ENCODE assay signal across 9 cellular contexts in genomic region chr12:56271031-56271430, GRCh38. TPM values are rescaled to one million over a fixed set of nuclear protein-coding genes. Genes with fewer than 3 reads are reported as not detected.
DNase-seq lines count a peak whose midpoint lies in the region; ATAC-seq and TF ChIP-seq lines count a peak whose summit lies in the region.
"Had no signal": no experiment of that assay in that cellular context is flagged by ENCODE, and none has a peak within 500 bp of the region (broad histone marks: within the 10 kb centered on the region; RNA-seq: fewer than 3 reads in every experiment).

No MANE protein-coding gene starts in this region.

- TF ChIP-seq CTCF in fibroblast of villous mesenchyme (IDR thresholded peaks at IDR 0.05; ENCODE audit: insufficient read depth, low read depth, low read length): peak; percentile 60

- peaks cover 16% of the 10 kb centered on the region for H3K4me1 Mint-ChIP-seq in activated T-cell treated with anti-CD3 and anti-CD28 coated beads, Interleukin-2, amount 50 U/mL, for 72 hours (ENCODE audit: low read depth)

- no peaks in the 10 kb centered on the region for H3K27me3 Mint-ChIP-seq in activated T-cell treated with anti-CD3 and anti-CD28 coated beads, Interleukin-2, amount 50 U/mL, for 72 hours (ENCODE audit: low read depth)

- H3K4me3 ChIP-seq in fibroblast of villous mesenchyme (ENCODE audit: low read depth, low read length): no peak overlapping the region
- H3K4me3 ChIP-seq: SJSA1 had no signal

- ATAC-seq in activated T-cell treated with anti-CD3 and anti-CD28 coated beads, Interleukin-2, amount 50 U/mL, for 72 hours (replicated peaks in 1 of 2): no peak

- H3K9me3 Mint-ChIP-seq in activated T-cell treated with anti-CD3 and anti-CD28 coated beads, Interleukin-2, amount 50 U/mL, for 72 hours: no peaks in the 10 kb centered on the region

- H3K4me3 Mint-ChIP-seq in activated T-cell treated with anti-CD3 and anti-CD28 coated beads, Interleukin-2, amount 50 U/mL, for 72 hours: no peak overlapping the region

- DNase-seq in activated T-cell treated with anti-CD3 and anti-CD28 coated beads, Interleukin-2, amount 50 U/mL, for 72 hours: no peak
- DNase-seq in activated T-cell treated with anti-CD3 and anti-CD28 coated beads for 4 hours (no peak), OCI-M1 (lab: John Stamatoyannopoulos, UW) (peak; percentile 51), fibroblast of villous mesenchyme (ENCODE audit: low read depth) (peak; percentile 17), superior temporal gyrus (ENCODE audit: extremely low spot score) (peak; percentile 28), NCI-H146 (lab: John Stamatoyannopoulos, UW) (no peak), GOT3 (lab: John Stamatoyannopoulos, UW) (no peak), putamen (ENCODE audit: low spot score) (no peak)

- peaks cover 6 to 20% of the 10 kb centered on the region in 2 donors for H3K36me3 Mint-ChIP-seq in activated T-cell treated with anti-CD3 and anti-CD28 coated beads, Interleukin-2, amount 50 U/mL, for 72 hours (ENCODE audit: insufficient read depth in 2 of 2)

- H3K27ac Mint-ChIP-seq in activated T-cell treated with anti-CD3 and anti-CD28 coated beads, Interleukin-2, amount 50 U/mL, for 72 hours: peak overlapping the region; percentile 71

RNA-seq across cellular contexts. Expression of gene COQ10A, which starts 4.3 kb away (rescaled TPM):
- total RNA-seq in activated T-cell treated with anti-CD3 and anti-CD28 coated beads, Interleukin-2, amount 50 U/mL, for 72 hours: 1 to 10 TPM; 5.9 to 7.3 TPM
- total RNA-seq in fibroblast of villous mesenchyme: 9.0 and 12.5 TPM in 2 replicates

RNA-seq across cellular contexts. Expression of gene ANKRD52, which starts 12.8 kb away (rescaled TPM):
- 10 to 100 TPM; 46.7 to 50.7 TPM for total RNA-seq in activated T-cell treated with anti-CD3 and anti-CD28 coated beads, Interleukin-2, amount 50 U/mL, for 72 hours
- 22.2 and 25.9 TPM in 2 replicates for total RNA-seq in fibroblast of villous mesenchyme

RNA-seq across cellular contexts. Expression of gene CS, which starts 29.1 kb away (rescaled TPM):
- 100 to 1,000 TPM; 261 to 319 TPM for total RNA-seq in activated T-cell treated with anti-CD3 and anti-CD28 coated beads, Interleukin-2, amount 50 U/mL, for 72 hours
- 150 and 153 TPM in 2 replicates for total RNA-seq in fibroblast of villous mesenchyme

RNA-seq across cellular contexts. Expression of gene SLC39A5, which starts 41.2 kb away (rescaled TPM):
- total RNA-seq in activated T-cell treated with anti-CD3 and anti-CD28 coated beads, Interleukin-2, amount 50 U/mL, for 72 hours: 1 to 10 TPM in 1 of 2 donors, under 1 TPM in 1; 0.44 to 1.1 TPM
- total RNA-seq in fibroblast of villous mesenchyme: not detected in 2 replicates
- total RNA-seq: SJSA1 had no signal

RNA-seq across cellular contexts. Expression of gene CNPY2, which starts 44.8 kb away (rescaled TPM):
- 100 to 1,000 TPM in 1 of 2 donors, 10 to 100 TPM in 1; 97.8 to 117 TPM for total RNA-seq in activated T-cell treated with anti-CD3 and anti-CD28 coated beads, Interleukin-2, amount 50 U/mL, for 72 hours
- 94.7 and 113 TPM in 2 replicates for total RNA-seq in fibroblast of villous mesenchyme

Comparison
In these comparisons a context has a peak if more than half of its experiments do, and no peak if none do; other contexts are left out.
1. DNase-seq: peak in OCI-M1 (single experiment), fibroblast of villous mesenchyme (single experiment) and superior temporal gyrus (single experiment); none in activated T-cell treated with anti-CD3 and anti-CD28 coated beads, Interleukin-2, amount 50 U/mL, for 72 hours (0 of 2), activated T-cell treated with anti-CD3 and anti-CD28 coated beads for 4 hours (single experiment), NCI-H146 (single experiment), GOT3 (single experiment) and putamen (single experiment).